In genomic region chr14:55388160-55388559, GRCh38 we compare ENCODE assay signal across 11 cellular contexts. TPM values are rescaled to one million over a fixed set of nuclear protein-coding genes. Genes with fewer than 3 reads are reported as not detected.
DNase-seq lines count a peak whose midpoint lies in the region; ATAC-seq and TF ChIP-seq lines count a peak whose summit lies in the region.
"Had no signal": no experiment of that assay in that cellular context is flagged by ENCODE, and none has a peak within 500 bp of the region (broad histone marks: within the 10 kb centered on the region; RNA-seq: fewer than 3 reads in every experiment).

No MANE protein-coding gene starts in this region.

- peaks cover 48% of the 10 kb centered on the region for H3K4me1 Mint-ChIP-seq in activated naive CD8-positive, alpha-beta T cell treated with anti-CD3 and anti-CD28 coated beads, Interleukin-2, amount 50 U/mL, for 24 hours
- H3K4me1 Mint-ChIP-seq in natural killer cell: peaks cover 14 to 18% of the 10 kb centered on the region in 2 donors

- intact Hi-C loops in natural killer cell (cut with micrococcal nuclease) (no loop called here), lower leg skin (cut with DNase I; ENCODE audit: low total_unique reads) (no loop called here)

- H3K9me3 Mint-ChIP-seq in activated naive CD8-positive, alpha-beta T cell treated with anti-CD3 and anti-CD28 coated beads, Interleukin-2, amount 50 U/mL, for 24 hours: no peaks in the 10 kb centered on the region
- H3K9me3 Mint-ChIP-seq in natural killer cell: no peaks in the 10 kb centered on the region

- no peaks in the 10 kb centered on the region for H3K27me3 Mint-ChIP-seq in activated naive CD8-positive, alpha-beta T cell treated with anti-CD3 and anti-CD28 coated beads, Interleukin-2, amount 50 U/mL, for 24 hours
- H3K27me3 Mint-ChIP-seq in natural killer cell (ENCODE audit: low read depth in 2 of 2): no peaks in the 10 kb centered on the region

- no peak overlapping the region for H3K4me3 Mint-ChIP-seq in activated naive CD8-positive, alpha-beta T cell treated with anti-CD3 and anti-CD28 coated beads, Interleukin-2, amount 50 U/mL, for 24 hours
- H3K4me3 Mint-ChIP-seq in natural killer cell: no peak overlapping the region

- TF ChIP-seq CTCF in natural killer cell (IDR thresholded peaks at IDR 0.05) (no peak), lower leg skin (IDR thresholded peaks at IDR 0.05) (no peak)

- H3K36me3 Mint-ChIP-seq in activated naive CD8-positive, alpha-beta T cell treated with anti-CD3 and anti-CD28 coated beads, Interleukin-2, amount 50 U/mL, for 24 hours (ENCODE audit: low read depth): peaks cover 44% of the 10 kb centered on the region
- H3K36me3 Mint-ChIP-seq in natural killer cell: peaks cover 13% of the 10 kb centered on the region

- no peak for TF ChIP-seq POLR2A in lower leg skin (IDR thresholded peaks at IDR 0.05)

- no peak overlapping the region for H3K4me3 ChIP-seq in lower leg skin (ENCODE audit: low read depth, poor library complexity, severe bottlenecking)
- H3K4me3 ChIP-seq: skin epidermis had no signal

- peak; percentile 81 for DNase-seq in EH (ENCODE audit: low read depth)
- DNase-seq in HT1080 (ENCODE audit: low read depth): peak; percentile 80
- DNase-seq in activated naive CD8-positive, alpha-beta T cell treated with anti-CD3 and anti-CD28 coated beads, Interleukin-2, amount 50 U/mL, for 24 hours: no peak
- DNase-seq in natural killer cell: no peak
- no peak for DNase-seq in NCI-H1092 treated with DMSO at 0.1 percent for 48 hours (lab: John Stamatoyannopoulos, UW)
- DNase-seq in lower leg skin (ENCODE audit: low spot score in 2 of 2): no peak
- DNase-seq: caudate nucleus, NCI-H526 had no signal

- peak overlapping the region; percentile 94 for H3K27ac Mint-ChIP-seq in activated naive CD8-positive, alpha-beta T cell treated with anti-CD3 and anti-CD28 coated beads, Interleukin-2, amount 50 U/mL, for 24 hours
- peak overlapping the region; percentile 43 to 78 for H3K27ac Mint-ChIP-seq in natural killer cell

- peak; percentile 71 for ATAC-seq in activated naive CD8-positive, alpha-beta T cell treated with anti-CD3 and anti-CD28 coated beads, Interleukin-2, amount 50 U/mL, for 24 hours
- ATAC-seq in natural killer cell (no peak), GM19023 (IDR thresholded peaks at IDR 0.05; ENCODE audit: unreplicated experiment) (no peak)

RNA-seq across cellular contexts. Expression of gene ATG14, which starts 23.5 kb away (rescaled TPM):
- total RNA-seq in HT1080 (2014; rRNA removed; shearing (Covaris generic)): 8.0 and 9.5 TPM in 2 replicates
- polyA plus RNA-seq in HT1080 (2015; cell fraction: cytosol; rRNA removed): 4.8 and 6.9 TPM in 2 replicates
- 14.2 and 14.3 TPM in 2 replicates for polyA plus RNA-seq in HT1080 (2015; cell fraction: nucleus; rRNA removed)
- 10 to 100 TPM; 18.1 to 23.1 (median 20.5) TPM for total RNA-seq in natural killer cell
- total RNA-seq in lower leg skin: 10 to 100 TPM; 14.8 to 24.9 (median 17.2) TPM

RNA-seq across cellular contexts. Expression of gene TBPL2, which starts 52.3 kb away (rescaled TPM):
- not detected in 2 replicates for total RNA-seq in HT1080 (2014; rRNA removed; shearing (Covaris generic))
- not detected in 2 replicates for polyA plus RNA-seq in HT1080 (2015; cell fraction: cytosol; rRNA removed)
- polyA plus RNA-seq in HT1080 (2015; cell fraction: nucleus; rRNA removed): not detected in 2 replicates
- total RNA-seq in natural killer cell (not detected), lower leg skin (not detected)
- total RNA-seq: liver had no signal
- polyA plus RNA-seq: liver had no signal

Comparison
In these comparisons a context has a peak if more than half of its experiments do, and no peak if none do; other contexts are left out.
1. DNase-seq: peak in EH (single experiment) and HT1080 (single experiment); none in activated naive CD8-positive, alpha-beta T cell treated with anti-CD3 and anti-CD28 coated beads, Interleukin-2, amount 50 U/mL, for 24 hours (single experiment), natural killer cell (single experiment), NCI-H1092 treated with DMSO at 0.1 percent for 48 hours (single experiment) and lower leg skin (0 of 2).